ENCODE assay signal across 20 cellular contexts in genomic region chr2:217270089-217270800, GRCh38.
"Had no signal": no experiment of that assay in that cellular context is flagged by ENCODE, and none has a peak within 500 bp of the region (broad histone marks: within the 10 kb centered on the region; RNA-seq: fewer than 3 reads in every experiment).

No MANE protein-coding gene starts in this region.

- ATAC-seq: body of pancreas, foreskin keratinocyte, left lung, right cardiac atrium had no signal

- H3K4me3 ChIP-seq: body of pancreas, colonic mucosa, esophagus muscularis mucosa, left lung, prostate gland, tibial nerve had no signal

- H3K27ac Mint-ChIP-seq: activated naive CD8-positive, alpha-beta T cell treated with anti-CD3 and anti-CD28 coated beads for 36 hours; natural killer cell had no signal

- H3K4me3 Mint-ChIP-seq: activated naive CD8-positive, alpha-beta T cell treated with anti-CD3 and anti-CD28 coated beads for 36 hours; natural killer cell had no signal

- DNase-seq: activated CD4-positive, alpha-beta T cell treated with anti-CD3 and anti-CD28 coated beads for 4 hours; activated gamma-delta T cell treated with Interleukin-2 at 50 U/mL for 16 hours; activated naive CD8-positive, alpha-beta T cell treated with anti-CD3 and anti-CD28 coated beads for 36 hours; amygdala; body of pancreas; central memory CD4-positive, alpha-beta T cell; colonic mucosa; foreskin keratinocyte; left lung; natural killer cell; small intestine; stimulated activated CD4-positive, alpha-beta T cell treated with anti-CD3 and anti-CD28 coated beads, Interleukin-4, amount 100 ng/mL, for 4 hours; stimulated activated CD8-positive, alpha-beta memory T cell treated with anti-CD3 and anti-CD28 coated beads, Interleukin-4, amount 100 ng/mL, for 48 hours; stimulated activated naive CD4-positive, alpha-beta T cell treated with Interleukin-2 at 50 U/mL for 16 hours; substantia nigra; T-helper 2 cell had no signal

- H3K4me1 Mint-ChIP-seq: activated naive CD8-positive, alpha-beta T cell treated with anti-CD3 and anti-CD28 coated beads for 36 hours; natural killer cell had no signal

- H3K27me3 ChIP-seq: body of pancreas, colonic mucosa, esophagus muscularis mucosa, foreskin keratinocyte, tibial nerve had no signal

- H3K36me3 ChIP-seq: colonic mucosa, esophagus muscularis mucosa, left lung, prostate gland, tibial nerve had no signal

- H3K9me3 Mint-ChIP-seq: natural killer cell had no signal

- H3K9me3 ChIP-seq: colonic mucosa, prostate gland had no signal

- H3K4me1 ChIP-seq: body of pancreas, colonic mucosa, foreskin keratinocyte, left lung, prostate gland had no signal

- H3K36me3 Mint-ChIP-seq: activated naive CD8-positive, alpha-beta T cell treated with anti-CD3 and anti-CD28 coated beads for 36 hours; natural killer cell had no signal

- H3K27ac ChIP-seq: body of pancreas, colonic mucosa, esophagus muscularis mucosa, foreskin keratinocyte, left lung, prostate gland, tibial nerve had no signal
